1 cellular context compared by ENCODE assay signal in genomic region chr3:129428020-129428381, GRCh38.
TF ChIP-seq lines count a peak whose summit lies in the region.

No MANE protein-coding gene starts in this region.

TF ChIP-seq in GM12878, 131 proteins besides CTCF, POLR2A, EP300 and RAD21:
- TF ChIP-seq E4F1 (IDR thresholded peaks at IDR 0.05; ENCODE audit: borderline replicate concordance, partially characterized antibody) = no peak
- TF ChIP-seq MTA3 (IDR thresholded peaks at IDR 0.05; ENCODE audit: borderline replicate concordance, low read length) = 0 out of 2 replicates have a peak, but pooled peaks have one; percentile 17
